8 cellular contexts compared by ENCODE assay signal in the genomic region with DNA sequence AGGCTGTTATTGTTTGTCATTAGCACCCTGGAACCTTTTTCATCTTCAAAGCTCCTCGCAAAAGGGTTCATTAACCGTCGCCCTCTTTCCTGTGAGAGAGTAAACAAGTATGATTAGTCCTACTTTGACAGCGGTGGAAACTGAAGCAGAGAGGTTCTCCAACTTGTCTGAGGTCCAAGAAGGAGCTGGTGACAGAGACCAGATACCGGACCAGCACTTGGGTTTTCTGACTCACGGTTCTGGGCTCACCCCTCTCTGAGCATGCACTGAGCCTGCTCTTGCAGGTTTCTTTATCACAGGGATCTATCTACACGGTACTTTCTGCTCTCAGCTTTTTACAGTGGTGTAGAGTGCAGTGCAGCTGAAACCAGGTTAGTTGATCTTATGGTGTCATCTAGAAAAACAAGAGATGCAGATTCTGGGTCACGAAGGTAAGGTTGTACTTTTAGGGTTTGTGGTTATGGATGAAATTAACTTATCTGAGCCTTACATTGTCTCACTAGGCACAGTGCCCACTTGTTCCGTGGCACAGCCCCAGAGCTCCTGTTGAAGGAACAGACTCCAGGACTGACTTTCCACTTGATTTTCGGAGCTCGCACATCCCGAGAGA.
DNase-seq lines count a peak whose midpoint lies in the region; ATAC-seq and TF ChIP-seq lines count a peak whose summit lies in the region.

No MANE protein-coding gene starts in this region.

- H3K4me1 ChIP-seq in gastroesophageal sphincter (peaks cover 24 to 73% (median 25%) of the 10 kb centered on the region in 3 donors), SJCRH30 (peaks cover 13% of the 10 kb centered on the region)

- H3K4me3 ChIP-seq in gastroesophageal sphincter (peak overlapping the region; percentile 35 to 48), SJCRH30 (no peak overlapping the region)

- peak overlapping the region; percentile 86 to 90 (median 88) for H3K27ac ChIP-seq in gastroesophageal sphincter
- no peak overlapping the region for H3K27ac ChIP-seq in SJCRH30

- DNase-seq in activated CD8-positive, alpha-beta memory T cell treated with anti-CD3 and anti-CD28 coated beads, Interleukin-2, amount 50 U/mL, for 1 hour (ENCODE audit: extremely low read depth), result peak; percentile 73
- DNase-seq in stimulated activated CD4-positive, alpha-beta T cell treated with anti-CD3 and anti-CD28 coated beads, Interleukin-4, amount 100 ng/mL, for 48 hours (ENCODE audit: low read depth in 2 of 2), result peak; percentile 54 to 75
- DNase-seq in AG08395 (ENCODE audit: low spot score), result no peak
- no peak for DNase-seq in SW480 (ENCODE audit: low spot score)
- no peak for DNase-seq in SJCRH30

- TF ChIP-seq CTCF in gastroesophageal sphincter (IDR thresholded peaks at IDR 0.05), result no peak

- 16 to 19% methylated on average over 8 to 11 of the region's 12 CpGs for WGBS in gastroesophageal sphincter (ENCODE audit: low coverage in 1 of 2), 2 donors

- H3K9me3 ChIP-seq in gastroesophageal sphincter (no peaks in the 10 kb centered on the region), SJCRH30 (replicated peaks) (0 out of 2 replicates have a peak, but pooled peaks cover 4% of the 10 kb centered on the region)

- no peaks in the 10 kb centered on the region for H3K27me3 ChIP-seq in gastroesophageal sphincter
- no peaks in the 10 kb centered on the region for H3K27me3 ChIP-seq in SJCRH30

- TF ChIP-seq EP300 in gastroesophageal sphincter (IDR thresholded peaks at IDR 0.05), result no peak

- H3K36me3 ChIP-seq in gastroesophageal sphincter (no peaks in the 10 kb centered on the region), SJCRH30 (peaks cover 27% of the 10 kb centered on the region)

- ATAC-seq in GM18867 (IDR thresholded peaks at IDR 0.05; ENCODE audit: unreplicated experiment) (peak; percentile 64), HG03108 (IDR thresholded peaks at IDR 0.05; ENCODE audit: unreplicated experiment) (peak; percentile 53), gastroesophageal sphincter (peak; percentile 78)

- TF ChIP-seq POLR2A in gastroesophageal sphincter (IDR thresholded peaks at IDR 0.05), result no peak

Comparison
In these comparisons a context has a peak if more than half of its experiments do, and no peak if none do; other contexts are left out.
1. DNase-seq: peak in activated CD8-positive, alpha-beta memory T cell treated with anti-CD3 and anti-CD28 coated beads, Interleukin-2, amount 50 U/mL, for 1 hour (single experiment) and stimulated activated CD4-positive, alpha-beta T cell treated with anti-CD3 and anti-CD28 coated beads, Interleukin-4, amount 100 ng/mL, for 48 hours (2 of 2); none in AG08395 (single experiment), SW480 (single experiment) and SJCRH30 (0 of 2).
2. Peak in every context shown above with its lines, with median percentiles within 50 percentile points of each other: ATAC-seq.